ENCODE assay signal across 8 cellular contexts in genomic region chr17:18314059-18314730, GRCh38. TPM values are rescaled to one million over a fixed set of nuclear protein-coding genes. Genes with fewer than 3 reads are reported as not detected.
DNase-seq lines count a peak whose midpoint lies in the region; ATAC-seq and TF ChIP-seq lines count a peak whose summit lies in the region.

No MANE protein-coding gene starts in this region.

- peaks cover 52 to 82% (median 74%) of the 10 kb centered on the region in 11 experiments for H4K20me1 ChIP-seq in BLaER1 treated with 17β-estradiol and CSF1 and Interleukin-3, amounts not matched to agents 10 nM and 100 nM

- ATAC-seq in GM19467 (IDR thresholded peaks at IDR 0.05; ENCODE audit: unreplicated experiment) (peak; percentile 6), lung (ENCODE audit: insufficient read depth, low FRiP score) (no peak), GM21381 (IDR thresholded peaks at IDR 0.05; ENCODE audit: unreplicated experiment) (no peak)

- H3K36me3 Mint-ChIP-seq in type B pancreatic cell: peaks cover 31% of the 10 kb centered on the region

- H3K4me2 ChIP-seq in BLaER1 treated with 17β-estradiol and CSF1 and Interleukin-3, amounts not matched to agents 10 nM and 100 nM: peak overlapping the region; percentile 92 to 99 (median 95)

- TF ChIP-seq CTCF in NB4 (IDR thresholded peaks at IDR 0.05; ENCODE audit: low read depth, low read length) (no peak), lung (IDR thresholded peaks at IDR 0.05; ENCODE audit: control extremely low read depth, extremely low read depth) (no peak), type B pancreatic cell (conservative IDR thresholded peaks at IDR 0.05) (no peak)

- WGBS in lung, 2 donors: 0% methylated on average over 39 of the region's 39 CpGs

- TF ChIP-seq POLR2A in NB4 (IDR thresholded peaks at IDR 0.05; ENCODE audit: extremely low read depth, insufficient read length): no peak

- H3K4me3 ChIP-seq in BLaER1 treated with 17β-estradiol and CSF1 and Interleukin-3, amounts not matched to agents 10 nM and 100 nM: peak overlapping the region; percentile 70 to 97 (median 88)
- H3K4me3 ChIP-seq in NB4 (ENCODE audit: low read depth, low read length) (peak overlapping the region; percentile 98), lung (peak overlapping the region; percentile 74)

- peak overlapping the region; percentile 85 to 99 (median 96) for H3K9ac ChIP-seq in BLaER1 treated with 17β-estradiol and CSF1 and Interleukin-3, amounts not matched to agents 10 nM and 100 nM

- peak overlapping the region; percentile 99 for H3K27ac Mint-ChIP-seq in type B pancreatic cell

- peaks cover 53 to 69% (median 61%) of the 10 kb centered on the region in 10 experiments for H3K4me1 ChIP-seq in BLaER1 treated with 17β-estradiol and CSF1 and Interleukin-3, amounts not matched to agents 10 nM and 100 nM
- peaks cover 8 to 33% of the 10 kb centered on the region in 2 donors for H3K4me1 ChIP-seq in lung (ENCODE audit: control insufficient read depth in 2 of 2, insufficient read depth in 2 of 2, low read length in 2 of 2)

- DNase-seq in NB4 (ENCODE audit: low read depth) (peak; percentile 33), lung (ENCODE audit: low spot score) (no peak), type B pancreatic cell (ENCODE audit: extremely low spot score, unreplicated experiment) (no peak), ureter (ENCODE audit: low spot score) (no peak)
- peak; percentile 15 for DNase-seq in central memory CD4-positive, alpha-beta T cell

- H3K9me3 Mint-ChIP-seq in type B pancreatic cell: no peaks in the 10 kb centered on the region

- peaks cover 34% of the 10 kb centered on the region for H3K4me1 Mint-ChIP-seq in type B pancreatic cell (ENCODE audit: unreplicated experiment)

- H3K27ac ChIP-seq in BLaER1 treated with 17β-estradiol and CSF1 and Interleukin-3, amounts not matched to agents 10 nM and 100 nM: peak overlapping the region; percentile 91 to 100 (median 94)
- peak overlapping the region; percentile 82 to 99 for H3K27ac ChIP-seq in lung (ENCODE audit: low read depth in 1 of 2, low read length in 1 of 2)

- no peaks in the 10 kb centered on the region for H3K27me3 ChIP-seq in BLaER1 treated with 17β-estradiol and CSF1 and Interleukin-3, amounts not matched to agents 10 nM and 100 nM
- no peaks in the 10 kb centered on the region for H3K27me3 ChIP-seq in lung (ENCODE audit: control insufficient read depth, insufficient read depth)

- peak overlapping the region; percentile 99 for H3K4me3 Mint-ChIP-seq in type B pancreatic cell

- H3K27me3 Mint-ChIP-seq in type B pancreatic cell: no peaks in the 10 kb centered on the region

- peaks cover 0 to 15% (median 0%) of the 10 kb centered on the region in 11 experiments; a peak in 4 of 22 replicates for H3K9me3 ChIP-seq in BLaER1 treated with 17β-estradiol and CSF1 and Interleukin-3, amounts not matched to agents 10 nM and 100 nM (replicated peaks in 1 of 11)
- no peaks in the 10 kb centered on the region for H3K9me3 ChIP-seq in lung (ENCODE audit: control insufficient read depth in 2 of 2, insufficient read depth in 1 of 2, low read length in 1 of 2)

- peaks cover 47 to 75% (median 62%) of the 10 kb centered on the region in 11 experiments for H3K36me3 ChIP-seq in BLaER1 treated with 17β-estradiol and CSF1 and Interleukin-3, amounts not matched to agents 10 nM and 100 nM
- peaks cover 0 to 19% of the 10 kb centered on the region in 2 donors for H3K36me3 ChIP-seq in lung (ENCODE audit: control insufficient read depth in 2 of 2, insufficient read depth in 2 of 2, low read length in 2 of 2)

RNA-seq across cellular contexts. Expression of gene TOP3A, which starts 0.6 kb away (rescaled TPM):
- 10 to 100 TPM; 36.5 to 41.4 TPM for total RNA-seq in lung
- 10 to 100 TPM; 14.6 to 17.0 TPM for polyA plus RNA-seq in lung
- total RNA-seq in type B pancreatic cell (ENCODE audit: low replicate concordance): 47.5 and 70.2 TPM in 2 replicates
- 42.7 TPM for total RNA-seq in ureter

RNA-seq across cellular contexts. Expression of gene SMCR8, which starts 0.9 kb away (rescaled TPM):
- 10 to 100 TPM; 17.4 to 20.9 TPM for total RNA-seq in lung
- 10 to 100 TPM in 1 of 2 donors, 1 to 10 TPM in 1; 4.2 to 12.7 TPM for polyA plus RNA-seq in lung
- 20.2 and 26.6 TPM in 2 replicates for total RNA-seq in type B pancreatic cell (ENCODE audit: low replicate concordance)
- total RNA-seq in ureter: 22.3 TPM

RNA-seq across cellular contexts. Expression of gene SHMT1, which starts 49.2 kb away (rescaled TPM):
- 10 to 100 TPM; 14.2 to 42.3 TPM for total RNA-seq in lung
- polyA plus RNA-seq in lung: 10 to 100 TPM; 21.9 to 28.7 TPM
- total RNA-seq in type B pancreatic cell (ENCODE audit: low replicate concordance): 17.7 and 30.5 TPM in 2 replicates
- total RNA-seq in ureter: 31.2 TPM

RNA-seq across cellular contexts. Expression of gene MIEF2, which starts 53.7 kb away (rescaled TPM):
- total RNA-seq in lung: 10 to 100 TPM; 15.5 to 24.1 TPM
- 10 to 100 TPM in 1 of 2 donors, 1 to 10 TPM in 1; 7.3 to 10.8 TPM for polyA plus RNA-seq in lung
- 17.9 and 31.2 TPM in 2 replicates for total RNA-seq in type B pancreatic cell (ENCODE audit: low replicate concordance)
- total RNA-seq in ureter: 9.8 TPM

RNA-seq across cellular contexts. Expression of gene FLII, which starts 55.7 kb away (rescaled TPM):
- total RNA-seq in lung: 100 to 1,000 TPM; 152 to 391 TPM
- polyA plus RNA-seq in lung: 100 to 1,000 TPM; 234 to 298 TPM
- total RNA-seq in type B pancreatic cell (ENCODE audit: low replicate concordance): 248 and 320 TPM in 2 replicates
- total RNA-seq in ureter: 307 TPM

Comparison
In these comparisons a context has a peak if more than half of its experiments do, and no peak if none do; other contexts are left out.
1. DNase-seq: peak in NB4 (single experiment) and central memory CD4-positive, alpha-beta T cell (single experiment); none in lung (single experiment), type B pancreatic cell (single experiment) and ureter (single experiment).
2. Peak in every context shown above with its lines, with median percentiles within 50 percentile points of each other: H3K4me3 ChIP-seq.